1 cellular context compared by ENCODE assay signal in genomic region chr6:43277643-43278523, GRCh38.
TF ChIP-seq lines count a peak whose summit lies in the region.

No MANE protein-coding gene starts in this region.

TF ChIP-seq in HepG2, 621 proteins besides CTCF, POLR2A, EP300 and RAD21 (continues in another document):
- TF ChIP-seq THYN1 (CRISPR knock-in tag; IDR thresholded peaks at IDR 0.05; ENCODE audit: borderline replicate concordance, low read depth) (no peak), WIZ (CRISPR knock-in tag; IDR thresholded peaks at IDR 0.05) (peak; percentile 54; the same call in 1 of the 2 replicates), TP53 (CRISPR knock-in tag; conservative IDR thresholded peaks at IDR 0.05) (no peak), GMEB1 (CRISPR knock-in tag; IDR thresholded peaks at IDR 0.05; ENCODE audit: borderline replicate concordance) (peak; percentile 12; the same call in 1 of the 2 replicates), TCF12 (IDR thresholded peaks at IDR 0.05) (no peak), TCF12 (CRISPR knock-in tag; IDR thresholded peaks at IDR 0.05) (no peak), ZNF33A (CRISPR knock-in tag; IDR thresholded peaks at IDR 0.05; ENCODE audit: borderline replicate concordance) (0 out of 2 replicates have a peak, but pooled peaks have one; percentile 69), ZNF296 (CRISPR knock-in tag; conservative IDR thresholded peaks at IDR 0.05) (no peak), PATZ1 (CRISPR knock-in tag; IDR thresholded peaks at IDR 0.05) (peak; percentile 97), MED13 (CRISPR knock-in tag; IDR thresholded peaks at IDR 0.05) (no peak; the same call in 1 of the 2 replicates), TBP (CRISPR knock-in tag; IDR thresholded peaks at IDR 0.05) (no peak), ZNF431 (CRISPR knock-in tag; IDR thresholded peaks at IDR 0.05; ENCODE audit: borderline replicate concordance, low read depth) (no peak), SRSF1 (optimal IDR thresholded peaks at IDR 0.05; ENCODE audit: low read depth, low read length) (peak; percentile 32), BCLAF1 (IDR thresholded peaks at IDR 0.05) (no peak), ISX (CRISPR knock-in tag; conservative IDR thresholded peaks at IDR 0.05) (no peak), MAZ (IDR thresholded peaks at IDR 0.05; ENCODE audit: borderline replicate concordance, low read depth, low read length) (peak; percentile 50; the same call in 1 of the 2 replicates), MAZ (CRISPR knock-in tag; IDR thresholded peaks at IDR 0.05; ENCODE audit: low read depth) (no peak; the same call in 1 of the 2 replicates), REST (IDR thresholded peaks at IDR 0.05; ENCODE audit: borderline replicate concordance in 1 of 2, low read depth in 1 of 2, low read length in 2 of 2) (no peak), PPARG (CRISPR knock-in tag; conservative IDR thresholded peaks at IDR 0.05) (no peak), ATF4 (CRISPR knock-in tag; IDR thresholded peaks at IDR 0.05) (peak in 1 of 2 experiments; percentile 52; a peak in 1 of 4 replicates), THAP11 (CRISPR knock-in tag; IDR thresholded peaks at IDR 0.05) (peak; percentile 68), TBX3 (IDR thresholded peaks at IDR 0.05; ENCODE audit: borderline replicate concordance) (no peak), ELF4 (CRISPR knock-in tag; IDR thresholded peaks at IDR 0.05; ENCODE audit: borderline replicate concordance) (no peak), JUN (CRISPR knock-in tag; IDR thresholded peaks at IDR 0.05) (peak; percentile 13; the same call in 1 of the 2 replicates), ETV6 (CRISPR knock-in tag; conservative IDR thresholded peaks at IDR 0.05) (no peak), RFXAP (CRISPR knock-in tag; IDR thresholded peaks at IDR 0.05; ENCODE audit: borderline replicate concordance) (no peak), PAF1 (CRISPR knock-in tag; IDR thresholded peaks at IDR 0.05) (no peak), ZIK1 (CRISPR knock-in tag; IDR thresholded peaks at IDR 0.05; ENCODE audit: borderline replicate concordance, low read depth) (0 out of 2 replicates have a peak, but pooled peaks have one; percentile 49), ZNF878 (CRISPR knock-in tag; IDR thresholded peaks at IDR 0.05) (no peak; the same call in 1 of the 2 replicates), BATF2 (CRISPR knock-in tag; IDR thresholded peaks at IDR 0.05) (no peak), ZNF788 (CRISPR knock-in tag; IDR thresholded peaks at IDR 0.05; ENCODE audit: borderline replicate concordance) (no peak), ZNF749 (CRISPR knock-in tag; IDR thresholded peaks at IDR 0.05; ENCODE audit: borderline replicate concordance) (peak; percentile 81; the same call in 1 of the 2 replicates), ZNF430 (CRISPR knock-in tag; IDR thresholded peaks at IDR 0.05) (no peak; the same call in 1 of the 2 replicates), KLF9 (CRISPR knock-in tag; IDR thresholded peaks at IDR 0.05; ENCODE audit: low read depth) (no peak), KDM2A (CRISPR knock-in tag; IDR thresholded peaks at IDR 0.05; ENCODE audit: borderline replicate concordance, low read depth) (0 out of 2 replicates have a peak, but pooled peaks have one; percentile 49), SETDB1 (CRISPR knock-in tag; IDR thresholded peaks at IDR 0.05; ENCODE audit: borderline replicate concordance) (no peak), DNMT1 (CRISPR knock-in tag; IDR thresholded peaks at IDR 0.05) (0 out of 2 replicates have a peak, but pooled peaks have one; percentile 8), ZNF337 (CRISPR knock-in tag; IDR thresholded peaks at IDR 0.05; ENCODE audit: borderline replicate concordance, low read depth) (peak; percentile 63; the same call in 1 of the 2 replicates)
- TF ChIP-seq, protein P1, sequence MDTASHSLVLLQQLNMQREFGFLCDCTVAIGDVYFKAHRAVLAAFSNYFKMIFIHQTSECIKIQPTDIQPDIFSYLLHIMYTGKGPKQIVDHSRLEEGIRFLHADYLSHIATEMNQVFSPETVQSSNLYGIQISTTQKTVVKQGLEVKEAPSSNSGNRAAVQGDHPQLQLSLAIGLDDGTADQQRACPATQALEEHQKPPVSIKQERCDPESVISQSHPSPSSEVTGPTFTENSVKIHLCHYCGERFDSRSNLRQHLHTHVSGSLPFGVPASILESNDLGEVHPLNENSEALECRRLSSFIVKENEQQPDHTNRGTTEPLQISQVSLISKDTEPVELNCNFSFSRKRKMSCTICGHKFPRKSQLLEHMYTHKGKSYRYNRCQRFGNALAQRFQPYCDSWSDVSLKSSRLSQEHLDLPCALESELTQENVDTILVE (CRISPR knock-in tag; IDR thresholded peaks at IDR 0.05), result no peak; the same call in 1 of the 2 replicates
- TF ChIP-seq, protein P2, sequence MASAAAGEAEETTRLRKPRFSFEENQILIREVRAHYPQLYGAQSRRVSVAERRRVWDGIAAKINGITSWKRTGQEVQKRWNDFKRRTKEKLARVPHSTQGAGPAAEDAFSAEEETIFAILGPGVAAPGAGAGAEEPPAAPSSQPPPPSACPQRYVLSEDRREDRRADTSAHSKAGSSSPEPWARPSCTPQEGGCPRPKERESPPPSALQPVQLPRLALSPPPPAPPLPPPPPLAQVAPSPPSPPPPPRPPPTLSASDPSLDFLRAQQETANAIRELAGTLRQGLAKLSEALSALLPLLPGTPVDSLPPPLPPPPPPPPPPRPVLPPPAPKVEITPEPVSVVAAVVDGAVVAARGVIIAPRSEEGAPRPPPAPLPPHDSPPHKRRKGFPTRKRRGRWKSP (CRISPR knock-in tag; IDR thresholded peaks at IDR 0.05), result peak; percentile 77; the same call in 1 of the 2 replicates
- TF ChIP-seq, protein P3, sequence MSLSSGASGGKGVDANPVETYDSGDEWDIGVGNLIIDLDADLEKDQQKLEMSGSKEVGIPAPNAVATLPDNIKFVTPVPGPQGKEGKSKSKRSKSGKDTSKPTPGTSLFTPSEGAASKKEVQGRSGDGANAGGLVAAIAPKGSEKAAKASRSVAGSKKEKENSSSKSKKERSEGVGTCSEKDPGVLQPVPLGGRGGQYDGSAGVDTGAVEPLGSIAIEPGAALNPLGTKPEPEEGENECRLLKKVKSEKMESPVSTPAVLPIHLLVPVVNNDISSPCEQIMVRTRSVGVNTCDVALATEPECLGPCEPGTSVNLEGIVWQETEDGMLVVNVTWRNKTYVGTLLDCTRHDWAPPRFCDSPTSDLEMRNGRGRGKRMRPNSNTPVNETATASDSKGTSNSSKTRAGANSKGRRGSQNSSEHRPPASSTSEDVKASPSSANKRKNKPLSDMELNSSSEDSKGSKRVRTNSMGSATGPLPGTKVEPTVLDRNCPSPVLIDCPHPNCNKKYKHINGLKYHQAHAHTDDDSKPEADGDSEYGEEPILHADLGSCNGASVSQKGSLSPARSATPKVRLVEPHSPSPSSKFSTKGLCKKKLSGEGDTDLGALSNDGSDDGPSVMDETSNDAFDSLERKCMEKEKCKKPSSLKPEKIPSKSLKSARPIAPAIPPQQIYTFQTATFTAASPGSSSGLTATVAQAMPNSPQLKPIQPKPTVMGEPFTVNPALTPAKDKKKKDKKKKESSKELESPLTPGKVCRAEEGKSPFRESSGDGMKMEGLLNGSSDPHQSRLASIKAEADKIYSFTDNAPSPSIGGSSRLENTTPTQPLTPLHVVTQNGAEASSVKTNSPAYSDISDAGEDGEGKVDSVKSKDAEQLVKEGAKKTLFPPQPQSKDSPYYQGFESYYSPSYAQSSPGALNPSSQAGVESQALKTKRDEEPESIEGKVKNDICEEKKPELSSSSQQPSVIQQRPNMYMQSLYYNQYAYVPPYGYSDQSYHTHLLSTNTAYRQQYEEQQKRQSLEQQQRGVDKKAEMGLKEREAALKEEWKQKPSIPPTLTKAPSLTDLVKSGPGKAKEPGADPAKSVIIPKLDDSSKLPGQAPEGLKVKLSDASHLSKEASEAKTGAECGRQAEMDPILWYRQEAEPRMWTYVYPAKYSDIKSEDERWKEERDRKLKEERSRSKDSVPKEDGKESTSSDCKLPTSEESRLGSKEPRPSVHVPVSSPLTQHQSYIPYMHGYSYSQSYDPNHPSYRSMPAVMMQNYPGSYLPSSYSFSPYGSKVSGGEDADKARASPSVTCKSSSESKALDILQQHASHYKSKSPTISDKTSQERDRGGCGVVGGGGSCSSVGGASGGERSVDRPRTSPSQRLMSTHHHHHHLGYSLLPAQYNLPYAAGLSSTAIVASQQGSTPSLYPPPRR (CRISPR knock-in tag; IDR thresholded peaks at IDR 0.05; ENCODE audit: borderline replicate concordance), result peak; percentile 72
